ENCODE assay signal across 19 cellular contexts in genomic region chr9:121844562-121844961, GRCh38.
DNase-seq lines count a peak whose midpoint lies in the region; ATAC-seq, FAIRE-seq and TF ChIP-seq lines count a peak whose summit lies in the region.
"Had no signal": no experiment of that assay in that cellular context is flagged by ENCODE, and none has a peak within 500 bp of the region (broad histone marks: within the 10 kb centered on the region; RNA-seq: fewer than 3 reads in every experiment).

No MANE protein-coding gene starts in this region.

- H3K14ac ChIP-seq in trophoblast cell (ENCODE audit: low read length) = no peak overlapping the region

- H3K4me2 ChIP-seq in astrocyte (ENCODE audit: low read length) (peak overlapping the region; percentile 18), endothelial cell of umbilical vein (ENCODE audit: insufficient read depth, low read length) (peak overlapping the region; percentile 50), trophoblast cell (ENCODE audit: low read length) (no peak overlapping the region)
- H3K4me2 ChIP-seq: BLaER1 had no signal

- no peak overlapping the region for H2AK5ac ChIP-seq in trophoblast cell (ENCODE audit: low read length)

- TF ChIP-seq CTCF in HEK293 (tag by site-specific recombination; IDR thresholded peaks at IDR 0.05) (no peak), astrocyte (IDR thresholded peaks at IDR 0.05; ENCODE audit: insufficient read depth, low read depth, low read length) (no peak), endothelial cell of umbilical vein (IDR thresholded peaks at IDR 0.05; ENCODE audit: extremely low read depth in 1 of 2, insufficient read depth in 1 of 2, low read depth in 1 of 2, low read length in 2 of 2) (no peak), thoracic aorta (IDR thresholded peaks at IDR 0.05) (no peak)

- H2BK12ac ChIP-seq in trophoblast cell (ENCODE audit: low read length) = no peak overlapping the region

- peak overlapping the region; percentile 12 for H2AFZ ChIP-seq in astrocyte (ENCODE audit: low read depth, low read length)
- H2AFZ ChIP-seq in endothelial cell of umbilical vein (ENCODE audit: low read depth, low read length) = no peak overlapping the region
- no peak overlapping the region for H2AFZ ChIP-seq in trophoblast cell (ENCODE audit: insufficient read depth, low read length, poor library complexity)

- DNase-seq in astrocyte (ENCODE audit: low read depth) (no peak), endothelial cell of umbilical vein (ENCODE audit: low read depth, low spot score) (no peak), thoracic aorta (ENCODE audit: low spot score) (no peak), C1 segment of cervical spinal cord (lab: John Stamatoyannopoulos, UW) (no peak), trophoblast cell (no peak)
- DNase-seq in activated CD4-positive, alpha-beta T cell treated with anti-CD3 and anti-CD28 coated beads for 4 hours = no peak
- DNase-seq: 8988T, Calu3, DMS79 treated with DMSO at 0.1 percent for 48 hours, GF-D8, H9, IMR-90 had no signal

- CTCF ChIA-PET in HEK293 (lab: Yijun Ruan, JAX) = no interaction called here
- CTCF ChIA-PET in endothelial cell of umbilical vein (lab: Charles Lee) = interaction anchor here (0.7 to 1.7 kb wide), 7 partner anchors 10 to 204 kb away, joined by 3 to 6 read pairs (median 4); no protein-coding TSS in a partner anchor

- BruUV-seq in endothelial cell of umbilical vein (replicated peaks; lab: Mats Ljungman, UMichigan) = no TSS peak

- no peaks in the 10 kb centered on the region for H3K79me1 ChIP-seq in trophoblast cell (ENCODE audit: low read length)

- no peak overlapping the region for H3K4me3 Mint-ChIP-seq in astrocyte (ENCODE audit: unreplicated experiment)
- H3K4me3 Mint-ChIP-seq: CD8-positive, alpha-beta T cell; H9 had no signal

- H2BK5ac ChIP-seq in trophoblast cell (ENCODE audit: low read depth, low read length, poor library complexity) = no peak overlapping the region

- dilution Hi-C loops in endothelial cell of umbilical vein (cut with MboI; ENCODE audit: extremely low pct_ligation_motif_present, low sequenced_read_pairs) = no loop called here

- H4K12ac ChIP-seq in trophoblast cell (ENCODE audit: low read depth, low read length) = no peak overlapping the region

- H3K4me1 ChIP-seq in HEK293 (ENCODE audit: control insufficient read depth, insufficient read depth, low read length) (no peaks in the 10 kb centered on the region), astrocyte (ENCODE audit: insufficient read depth, low read length) (peaks cover 13% of the 10 kb centered on the region), endothelial cell of umbilical vein (ENCODE audit: control insufficient read depth, extremely low read depth, insufficient read depth, low read length) (peaks cover 15% of the 10 kb centered on the region), thoracic aorta (ENCODE audit: control insufficient read depth in 1 of 2, low read depth in 2 of 2) (peaks cover 12 to 22% of the 10 kb centered on the region in 2 donors), trophoblast cell (ENCODE audit: control insufficient read depth in 1 of 2, insufficient read depth in 2 of 2, low read length in 2 of 2) (no peaks in the 10 kb centered on the region)

- no peak for ATAC-seq in thoracic aorta (ENCODE audit: insufficient number of reproducible peaks, low FRiP score, low read depth)
- ATAC-seq: CD8-positive, alpha-beta T cell; GM12878 had no signal

- no peaks in the 10 kb centered on the region for H3K36me3 ChIP-seq in HEK293 (ENCODE audit: control insufficient read depth in 2 of 2, insufficient read depth in 1 of 2, low read length in 2 of 2)
- no peaks in the 10 kb centered on the region for H3K36me3 ChIP-seq in astrocyte (ENCODE audit: insufficient read depth, low read length)
- no peaks in the 10 kb centered on the region for H3K36me3 ChIP-seq in endothelial cell of umbilical vein (ENCODE audit: control insufficient read depth in 2 of 2, extremely low read depth in 1 of 2, insufficient read depth in 2 of 2, low read length in 2 of 2)
- no peaks in the 10 kb centered on the region for H3K36me3 ChIP-seq in thoracic aorta
- H3K36me3 ChIP-seq in trophoblast cell (ENCODE audit: control insufficient read depth in 1 of 2, insufficient read depth in 2 of 2, low read length in 2 of 2) = no peaks in the 10 kb centered on the region
- H3K36me3 ChIP-seq: BLaER1 had no signal

- H3K9ac ChIP-seq in astrocyte (ENCODE audit: low read length) (no peak overlapping the region), endothelial cell of umbilical vein (replicated peaks; ENCODE audit: extremely low read depth, insufficient read depth, low read length) (no peak overlapping the region), trophoblast cell (ENCODE audit: low read length) (no peak overlapping the region)
- H3K9ac ChIP-seq: BLaER1 had no signal

- intact Hi-C loops in endothelial cell of umbilical vein (cut with micrococcal nuclease) = loop anchor here (1.0 to 5.0 kb wide), 2 partner anchors 39 to 142 kb away; no protein-coding TSS in a partner anchor

- FAIRE-seq in astrocyte (lab: Jason Lieb, UNC) (peak; percentile 58), endothelial cell of umbilical vein (lab: Jason Lieb, UNC) (no peak)
- FAIRE-seq: GM12878, GM19239, H1, HTR-8/SVneo had no signal

- no peaks in the 10 kb centered on the region for H3K79me2 ChIP-seq in astrocyte (ENCODE audit: insufficient read depth, low read length)
- H3K79me2 ChIP-seq in endothelial cell of umbilical vein (ENCODE audit: control insufficient read depth, insufficient read depth, low read length) = no peaks in the 10 kb centered on the region
- no peaks in the 10 kb centered on the region for H3K79me2 ChIP-seq in trophoblast cell (ENCODE audit: control insufficient read depth, insufficient read depth, low read length, poor library complexity)

- H3K9me3 Mint-ChIP-seq in astrocyte (ENCODE audit: unreplicated experiment) = peaks cover 7% of the 10 kb centered on the region

- H3K27me3 ChIP-seq in astrocyte (ENCODE audit: insufficient read depth, low read length) (no peaks in the 10 kb centered on the region), endothelial cell of umbilical vein (ENCODE audit: control insufficient read depth in 2 of 2, insufficient read depth in 2 of 2, low read length in 2 of 2) (no peaks in the 10 kb centered on the region), thoracic aorta (replicated peaks; ENCODE audit: insufficient read depth) (no peaks in the 10 kb centered on the region), trophoblast cell (ENCODE audit: insufficient read depth, low read length) (no peaks in the 10 kb centered on the region)
- H3K27me3 ChIP-seq: BLaER1 had no signal

- H3K9me1 ChIP-seq in endothelial cell of umbilical vein (replicated peaks; ENCODE audit: control insufficient read depth, extremely low read depth, insufficient read depth, low read length) = no peaks in the 10 kb centered on the region

- no CpG with 5 or more reads among the region's 2 CpGs for WGBS in trophoblast cell (ENCODE audit: extremely low coverage, insufficient coverage, insufficient read length)

- no peak overlapping the region for H2BK120ac ChIP-seq in trophoblast cell (ENCODE audit: insufficient read depth, low read length, poor library complexity)

- POLR2A ChIA-PET in HEK293 (lab: Yijun Ruan, JAX) = no interaction called here
- POLR2A ChIA-PET in endothelial cell of umbilical vein (lab: Charles Lee) = interaction anchor here (0.5 to 0.6 kb wide), 2 partner anchors 174 to 176 kb away, joined by 3 read pairs; no protein-coding TSS in a partner anchor

- H3K4me1 Mint-ChIP-seq in astrocyte (ENCODE audit: low read depth, unreplicated experiment) = peaks cover 5% of the 10 kb centered on the region
- H3K4me1 Mint-ChIP-seq: H9 had no signal

- H3K36me3 Mint-ChIP-seq in astrocyte (ENCODE audit: low read depth, unreplicated experiment) = peaks cover 3% of the 10 kb centered on the region
- H3K36me3 Mint-ChIP-seq: CD8-positive, alpha-beta T cell had no signal

- H4K8ac ChIP-seq in trophoblast cell (ENCODE audit: low read depth, low read length) = no peak overlapping the region

- no peak for TF ChIP-seq POLR2A in endothelial cell of umbilical vein (IDR thresholded peaks at IDR 0.05; ENCODE audit: low read depth, low read length)

- no peak overlapping the region for H3K27ac Mint-ChIP-seq in astrocyte (ENCODE audit: unreplicated experiment)
- H3K27ac Mint-ChIP-seq: CD8-positive, alpha-beta T cell; H9 had no signal

- H3K9me3 ChIP-seq in HEK293 (ENCODE audit: control insufficient read depth, insufficient read depth, low read depth, low read length) (no peaks in the 10 kb centered on the region), astrocyte (ENCODE audit: insufficient read depth, low read depth, low read length) (no peaks in the 10 kb centered on the region), endothelial cell of umbilical vein (replicated peaks; ENCODE audit: control insufficient read depth, insufficient read depth, low read length) (no peaks in the 10 kb centered on the region), thoracic aorta (peaks cover 3% of the 10 kb centered on the region), trophoblast cell (ENCODE audit: insufficient read depth, low read depth, low read length) (no peaks in the 10 kb centered on the region)

- H3K4me3 ChIP-seq in HEK293 (ENCODE audit: low read depth, low read length) (no peak overlapping the region), astrocyte (ENCODE audit: insufficient read depth, low read depth, low read length) (no peak overlapping the region), endothelial cell of umbilical vein (replicated peaks in 1 of 3; ENCODE audit: insufficient read depth in 1 of 3, low read depth in 1 of 3, low read length in 3 of 3) (no peak overlapping the region), thoracic aorta (no peak overlapping the region), trophoblast cell (ENCODE audit: low read depth, low read length) (no peak overlapping the region)
- H3K4me3 ChIP-seq: BLaER1, GM12878 had no signal

- H3K27ac ChIP-seq in HEK293 (ENCODE audit: extremely low read depth, low read depth, low read length) (no peak overlapping the region), astrocyte (ENCODE audit: low read depth, low read length) (no peak overlapping the region), endothelial cell of umbilical vein (ENCODE audit: insufficient read depth, low read depth, low read length) (peak overlapping the region; percentile 79), thoracic aorta (peak overlapping the region; percentile 50 to 59), trophoblast cell (ENCODE audit: low read depth, low read length) (no peak overlapping the region)
- H3K27ac ChIP-seq: BLaER1 had no signal

- H3K23ac ChIP-seq in trophoblast cell (ENCODE audit: low read length) = no peak overlapping the region

- H4K91ac ChIP-seq in trophoblast cell (ENCODE audit: low read depth, low read length) = no peak overlapping the region

- no peak overlapping the region for H3K4ac ChIP-seq in trophoblast cell (ENCODE audit: low read depth, low read length)

- no peaks in the 10 kb centered on the region for H4K20me1 ChIP-seq in astrocyte (ENCODE audit: insufficient read depth, low read length)
- H4K20me1 ChIP-seq in endothelial cell of umbilical vein (replicated peaks; ENCODE audit: control insufficient read depth, extremely low read depth, insufficient read depth, low read length) = no peaks in the 10 kb centered on the region
- H4K20me1 ChIP-seq: BLaER1 had no signal

- H3K27me3 Mint-ChIP-seq in astrocyte (ENCODE audit: low read depth, unreplicated experiment) = peaks cover 14% of the 10 kb centered on the region

- H3K18ac ChIP-seq in trophoblast cell (ENCODE audit: low read length) = no peak overlapping the region

Comparison
In these comparisons a context has a peak if more than half of its experiments do, and no peak if none do; other contexts are left out.
1. H3K27ac ChIP-seq: peak in endothelial cell of umbilical vein (single experiment) and thoracic aorta (2 of 2); none in HEK293 (single experiment), astrocyte (single experiment) and trophoblast cell (single experiment).